ENCODE assay signal across 8 cellular contexts in genomic region chr16:85688586-85689284, GRCh38. TPM values are rescaled to one million over a fixed set of nuclear protein-coding genes. Genes with fewer than 3 reads are reported as not detected.
DNase-seq lines count a peak whose midpoint lies in the region; ATAC-seq and TF ChIP-seq lines count a peak whose summit lies in the region.

Gene GINS2, minus strand, starts transcription at chr16:85688954. Its CDS starts 56 bp downstream, at chr16:85688898.

- POLR2A ChIA-PET in activated CD4-positive, alpha-beta memory T cell treated with anti-CD3 and anti-CD28 coated beads for 36 hours (lab: Charles Lee): interaction anchor here (1.4 kb wide), 1 partner anchor 21 kb away, joined by 3 read pairs; no protein-coding TSS in a partner anchor

- peak in 13 of 14 donors; percentile 33 to 87 (median 61) for DNase-seq in C1 segment of cervical spinal cord (lab: John Stamatoyannopoulos, UW)
- DNase-seq in NCI-H82 treated with DMSO at 0.1 percent for 48 hours (lab: John Stamatoyannopoulos, UW; ENCODE audit: unreplicated experiment): peak; percentile 79
- DNase-seq in activated CD4-positive, alpha-beta memory T cell treated with anti-CD3 and anti-CD28 coated beads for 36 hours: peak; percentile 95
- DNase-seq in ecto neural progenitor cell (ENCODE audit: low spot score): peak; percentile 93
- DNase-seq in lower lobe of right lung: peak; percentile 96
- DNase-seq in stimulated activated CD4-positive, alpha-beta T cell treated with anti-CD3 and anti-CD28 coated beads, Interleukin-4, amount 100 ng/mL, for 48 hours (ENCODE audit: low read depth in 2 of 2): peak; percentile 87 to 91

- peaks cover 9% of the 10 kb centered on the region for H3K4me1 ChIP-seq in lower lobe of right lung

- CTCF ChIA-PET in activated CD4-positive, alpha-beta memory T cell treated with anti-CD3 and anti-CD28 coated beads for 36 hours (lab: Charles Lee): interaction anchor here (1.0 to 1.1 kb wide), 2 partner anchors 29 to 74 kb away, joined by 3 read pairs; no protein-coding TSS in a partner anchor

- H3K36me3 ChIP-seq in lower lobe of right lung: no peaks in the 10 kb centered on the region

- H3K4me1 Mint-ChIP-seq in activated CD4-positive, alpha-beta memory T cell treated with anti-CD3 and anti-CD28 coated beads for 36 hours (ENCODE audit: low read depth): peaks cover 15% of the 10 kb centered on the region

- ATAC-seq in GM19351 (IDR thresholded peaks at IDR 0.05; ENCODE audit: unreplicated experiment) (peak; percentile 88), HG03469 (IDR thresholded peaks at IDR 0.05; ENCODE audit: unreplicated experiment) (peak; percentile 71), lower lobe of right lung (peak; percentile 99 to 100)

- no peaks in the 10 kb centered on the region for H3K27me3 Mint-ChIP-seq in activated CD4-positive, alpha-beta memory T cell treated with anti-CD3 and anti-CD28 coated beads for 36 hours

- no peaks in the 10 kb centered on the region for H3K9me3 ChIP-seq in lower lobe of right lung

- H3K27ac ChIP-seq in lower lobe of right lung: no peak within 1 kb of the TSS

- H3K36me3 Mint-ChIP-seq in activated CD4-positive, alpha-beta memory T cell treated with anti-CD3 and anti-CD28 coated beads for 36 hours: peaks cover 16% of the 10 kb centered on the region

- no peak for TF ChIP-seq CTCF in lower lobe of right lung (IDR thresholded peaks at IDR 0.05)

- no peaks in the 10 kb centered on the region for H3K9me3 Mint-ChIP-seq in activated CD4-positive, alpha-beta memory T cell treated with anti-CD3 and anti-CD28 coated beads for 36 hours

- H3K27ac Mint-ChIP-seq in activated CD4-positive, alpha-beta memory T cell treated with anti-CD3 and anti-CD28 coated beads for 36 hours: peak within 1 kb of the TSS; percentile 67

- intact Hi-C loops in activated CD4-positive, alpha-beta memory T cell treated with anti-CD3 and anti-CD28 coated beads for 36 hours (cut with micrococcal nuclease): loop anchor here (2.0 to 5.0 kb wide), 3 partner anchors 76 to 248 kb away; partner anchors contain the start of gene GSE1
- intact Hi-C loops in lower lobe of right lung (cut with DNase I): no loop called here

- H3K27me3 ChIP-seq in lower lobe of right lung (ENCODE audit: low read depth): peaks cover 4% of the 10 kb centered on the region

- peak within 1 kb of the TSS; percentile 77 for H3K4me3 ChIP-seq in lower lobe of right lung

- H3K4me3 Mint-ChIP-seq in activated CD4-positive, alpha-beta memory T cell treated with anti-CD3 and anti-CD28 coated beads for 36 hours: peak within 1 kb of the TSS; percentile 88

RNA-seq across cellular contexts. Expression of gene GINS2, which starts in this region (rescaled TPM):
- 10 to 100 TPM; 66.9 to 67.8 TPM for total RNA-seq in activated CD4-positive, alpha-beta memory T cell treated with anti-CD3 and anti-CD28 coated beads for 36 hours
- total RNA-seq in lower lobe of right lung: 1.1 TPM

Comparison
In these comparisons a context has a peak if more than half of its experiments do, and no peak if none do; other contexts are left out.
1. RNA of gene GINS2 (total RNA-seq): 66.9 to 67.8 TPM in activated CD4-positive, alpha-beta memory T cell treated with anti-CD3 and anti-CD28 coated beads for 36 hours; 1.1 TPM in lower lobe of right lung (single experiment); every median in the first group is over 10 times any median in the second.
2. Peak in every context shown above with its lines, with median percentiles within 50 percentile points of each other: DNase-seq and ATAC-seq.